12 cellular contexts compared by ENCODE assay signal in genomic region chr6:44233560-44234100, GRCh38. TPM values are rescaled to one million over a fixed set of nuclear protein-coding genes. Genes with fewer than 3 reads are reported as not detected.
DNase-seq lines count a peak whose midpoint lies in the region; ATAC-seq and TF ChIP-seq lines count a peak whose summit lies in the region.
"Had no signal": no experiment of that assay in that cellular context is flagged by ENCODE, and none has a peak within 500 bp of the region (broad histone marks: within the 10 kb centered on the region; RNA-seq: fewer than 3 reads in every experiment).

No MANE protein-coding gene starts in this region.

- no peak overlapping the region for H3K4me3 Mint-ChIP-seq in activated naive CD4-positive, alpha-beta T cell treated with anti-CD3 and anti-CD28 coated beads for 36 hours

- no peak for TF ChIP-seq POLR2A in vagina (IDR thresholded peaks at IDR 0.05)

- no peak for ATAC-seq in activated naive CD4-positive, alpha-beta T cell treated with anti-CD3 and anti-CD28 coated beads, Interleukin-2, amount 50 U/mL, for 72 hours
- ATAC-seq in left lobe of liver = no peak

- H3K36me3 Mint-ChIP-seq in activated naive CD4-positive, alpha-beta T cell treated with anti-CD3 and anti-CD28 coated beads, Interleukin-2, amount 50 U/mL, for 72 hours = peaks cover 11 to 12% of the 10 kb centered on the region in 2 donors
- H3K36me3 Mint-ChIP-seq in activated naive CD4-positive, alpha-beta T cell treated with anti-CD3 and anti-CD28 coated beads for 36 hours (ENCODE audit: low read depth) = peaks cover 34% of the 10 kb centered on the region

- H3K4me1 ChIP-seq in neutrophil (ENCODE audit: control insufficient read depth in 1 of 2, insufficient read depth in 1 of 2, low read depth in 1 of 2, low read length in 1 of 2) (peaks cover 75 to 76% of the 10 kb centered on the region in 2 experiments), vagina (peaks cover 40% of the 10 kb centered on the region)
- H3K4me1 ChIP-seq: colonic mucosa had no signal

- CTCF ChIA-PET in activated naive CD4-positive, alpha-beta T cell treated with anti-CD3 and anti-CD28 coated beads for 36 hours (lab: Charles Lee) = interaction anchor here (0.6 to 6.0 kb wide), 4 partner anchors 9 to 62 kb away, joined by 3 to 77 read pairs (median 8); partner anchors contain the start of gene SLC29A1

- H3K27me3 Mint-ChIP-seq in activated naive CD4-positive, alpha-beta T cell treated with anti-CD3 and anti-CD28 coated beads for 36 hours (ENCODE audit: low read depth) = no peaks in the 10 kb centered on the region

- peak overlapping the region; percentile 60 for H3K27ac ChIP-seq in epithelial cell of prostate
- peak overlapping the region; percentile 31 for H3K27ac ChIP-seq in neutrophil
- H3K27ac ChIP-seq in vagina = peak overlapping the region; percentile 99
- H3K27ac ChIP-seq: colonic mucosa had no signal

- peaks cover 12% of the 10 kb centered on the region for H3K4me1 Mint-ChIP-seq in activated naive CD4-positive, alpha-beta T cell treated with anti-CD3 and anti-CD28 coated beads for 36 hours (ENCODE audit: low read depth)

- H3K9me3 ChIP-seq in neutrophil (no peaks in the 10 kb centered on the region), vagina (no peaks in the 10 kb centered on the region)
- H3K9me3 ChIP-seq: colonic mucosa had no signal

- H3K4me3 ChIP-seq in neutrophil (ENCODE audit: low read depth in 1 of 2, low read length in 1 of 2) (no peak overlapping the region), vagina (no peak overlapping the region)
- H3K4me3 ChIP-seq: colonic mucosa had no signal

- DNase-seq in activated naive CD4-positive, alpha-beta T cell treated with anti-CD3 and anti-CD28 coated beads, Interleukin-2, amount 50 U/mL, for 72 hours (ENCODE audit: low spot score in 2 of 2) = no peak
- DNase-seq in activated naive CD4-positive, alpha-beta T cell treated with anti-CD3 and anti-CD28 coated beads for 36 hours = no peak
- DNase-seq in epithelial cell of prostate (ENCODE audit: low read depth, low spot score) (no peak), vagina (ENCODE audit: extremely low spot score in 2 of 2) (no peak), left lobe of liver (ENCODE audit: low spot score) (no peak), NCI-H1694 treated with DMSO at 0.1 percent for 48 hours (lab: John Stamatoyannopoulos, UW) (no peak), NCI-H774 (lab: John Stamatoyannopoulos, UW) (no peak)
- DNase-seq: activated T-cell treated with anti-CD3 and anti-CD28 coated beads for 4 hours, NCI-H2171 had no signal

- H3K36me3 ChIP-seq in neutrophil (no peaks in the 10 kb centered on the region), vagina (peaks cover 0 to 8% of the 10 kb centered on the region in 2 donors)
- H3K36me3 ChIP-seq: colonic mucosa had no signal

- H3K27me3 ChIP-seq in neutrophil = no peaks in the 10 kb centered on the region
- H3K27me3 ChIP-seq in vagina = no peaks in the 10 kb centered on the region
- H3K27me3 ChIP-seq: colonic mucosa had no signal

- H3K27ac Mint-ChIP-seq in activated naive CD4-positive, alpha-beta T cell treated with anti-CD3 and anti-CD28 coated beads, Interleukin-2, amount 50 U/mL, for 72 hours = peak overlapping the region; percentile 22 to 59
- no peak overlapping the region for H3K27ac Mint-ChIP-seq in activated naive CD4-positive, alpha-beta T cell treated with anti-CD3 and anti-CD28 coated beads for 36 hours

- no peaks in the 10 kb centered on the region for H3K9me3 Mint-ChIP-seq in activated naive CD4-positive, alpha-beta T cell treated with anti-CD3 and anti-CD28 coated beads, Interleukin-2, amount 50 U/mL, for 72 hours
- no peaks in the 10 kb centered on the region for H3K9me3 Mint-ChIP-seq in activated naive CD4-positive, alpha-beta T cell treated with anti-CD3 and anti-CD28 coated beads for 36 hours

- intact Hi-C loops in activated naive CD4-positive, alpha-beta T cell treated with anti-CD3 and anti-CD28 coated beads for 36 hours (cut with micrococcal nuclease) = no loop called here
- intact Hi-C loops in vagina (cut with DNase I) = loop anchor here (5.0 kb wide), 1 partner anchor 61 kb away; no protein-coding TSS in a partner anchor

- TF ChIP-seq CTCF in neutrophil (IDR thresholded peaks at IDR 0.05) = no peak
- no peak for TF ChIP-seq CTCF in vagina (IDR thresholded peaks at IDR 0.05)

RNA-seq across cellular contexts. Expression of gene SLC29A1, which starts 10.2 kb away (rescaled TPM):
- 10 to 100 TPM; 37.1 to 56.5 TPM for total RNA-seq in activated naive CD4-positive, alpha-beta T cell treated with anti-CD3 and anti-CD28 coated beads, Interleukin-2, amount 50 U/mL, for 72 hours
- total RNA-seq in activated naive CD4-positive, alpha-beta T cell treated with anti-CD3 and anti-CD28 coated beads for 36 hours = 10 to 100 TPM; 32.7 to 33.4 TPM
- total RNA-seq in vagina (51.1 TPM), left lobe of liver (37.5 TPM)

RNA-seq across cellular contexts. Expression of gene HSP90AB1, which starts 13.3 kb away (rescaled TPM):
- total RNA-seq in activated naive CD4-positive, alpha-beta T cell treated with anti-CD3 and anti-CD28 coated beads, Interleukin-2, amount 50 U/mL, for 72 hours = 1,000 to 10,000 TPM; 1,343 to 1,701 TPM
- total RNA-seq in activated naive CD4-positive, alpha-beta T cell treated with anti-CD3 and anti-CD28 coated beads for 36 hours = 1,000 to 10,000 TPM; 1,951 to 2,044 TPM
- total RNA-seq in vagina = 463 TPM
- 187 TPM for total RNA-seq in left lobe of liver

RNA-seq across cellular contexts. Expression of gene MYMX, which starts 16.9 kb away (rescaled TPM):
- total RNA-seq in activated naive CD4-positive, alpha-beta T cell treated with anti-CD3 and anti-CD28 coated beads, Interleukin-2, amount 50 U/mL, for 72 hours = not detected
- not detected for total RNA-seq in activated naive CD4-positive, alpha-beta T cell treated with anti-CD3 and anti-CD28 coated beads for 36 hours
- total RNA-seq in vagina = not detected
- not detected for total RNA-seq in left lobe of liver
- total RNA-seq: colonic mucosa, urinary bladder had no signal

RNA-seq across cellular contexts. Expression of gene SLC35B2, which starts 23.7 kb away (rescaled TPM):
- 10 to 100 TPM; 18.3 to 23.8 TPM for total RNA-seq in activated naive CD4-positive, alpha-beta T cell treated with anti-CD3 and anti-CD28 coated beads, Interleukin-2, amount 50 U/mL, for 72 hours
- 1 to 10 TPM; 7.2 to 7.3 TPM for total RNA-seq in activated naive CD4-positive, alpha-beta T cell treated with anti-CD3 and anti-CD28 coated beads for 36 hours
- 19.6 TPM for total RNA-seq in vagina
- total RNA-seq in left lobe of liver = 18.4 TPM

RNA-seq across cellular contexts. Expression of gene NFKBIE, which starts 31.7 kb away (rescaled TPM):
- total RNA-seq in activated naive CD4-positive, alpha-beta T cell treated with anti-CD3 and anti-CD28 coated beads, Interleukin-2, amount 50 U/mL, for 72 hours = 10 to 100 TPM; 17.7 to 19.9 TPM
- 1 to 10 TPM; 9.1 to 9.6 TPM for total RNA-seq in activated naive CD4-positive, alpha-beta T cell treated with anti-CD3 and anti-CD28 coated beads for 36 hours
- 17.2 TPM for total RNA-seq in vagina
- total RNA-seq in left lobe of liver = 2.8 TPM

Comparison
In these comparisons a context has a peak if more than half of its experiments do, and no peak if none do; other contexts are left out.
1. H3K27ac ChIP-seq: peak in every context shown above with its lines; median percentile 99 in vagina; 60 in epithelial cell of prostate; 31 in neutrophil.